24 cellular contexts compared by ENCODE assay signal in genomic region chr17:78166416-78166815, GRCh38. TPM values are rescaled to one million over a fixed set of nuclear protein-coding genes. Genes with fewer than 3 reads are reported as not detected.
DNase-seq lines count a peak whose midpoint lies in the region; ATAC-seq and TF ChIP-seq lines count a peak whose summit lies in the region.
"Had no signal": no experiment of that assay in that cellular context is flagged by ENCODE, and none has a peak within 500 bp of the region (broad histone marks: within the 10 kb centered on the region; RNA-seq: fewer than 3 reads in every experiment).

No MANE protein-coding gene starts in this region.

- intact Hi-C loops in left colon (cut with DNase I, micrococcal nuclease) (no loop called here), CD14-positive monocyte (cut with micrococcal nuclease) (no loop called here)

- no peak overlapping the region for H3K27ac Mint-ChIP-seq in CD14-positive monocyte
- H3K27ac Mint-ChIP-seq: T-cell had no signal

- peaks cover 0 to 4% (median 1%) of the 10 kb centered on the region in 3 donors for H3K27me3 Mint-ChIP-seq in CD14-positive monocyte (ENCODE audit: low read depth in 3 of 3)
- H3K27me3 Mint-ChIP-seq: T-cell had no signal

- no peak for TF ChIP-seq CTCF in CD14-positive monocyte (IDR thresholded peaks at IDR 0.05)

- peak; percentile 58 for DNase-seq in DMS53 (lab: John Stamatoyannopoulos, UW)
- DNase-seq in DMS53 treated with DMSO at 0.1 percent for 48 hours (lab: John Stamatoyannopoulos, UW; ENCODE audit: unreplicated experiment): no peak
- peak; percentile 33 for DNase-seq in NCI-H345 (lab: John Stamatoyannopoulos, UW)
- peak; percentile 46 to 71 for DNase-seq in left colon
- no peak for DNase-seq in SW480 (ENCODE audit: low spot score)
- no peak for DNase-seq in CD14-positive monocyte (ENCODE audit: low spot score)
- DNase-seq: activated CD4-positive, alpha-beta T cell treated with anti-CD3 and anti-CD28 coated beads, Interleukin-2, amount 50 U/mL, for 48 hours; activated naive CD4-positive, alpha-beta T cell treated with Interleukin-2 at 50 U/mL for 16 hours; activated T-cell treated with anti-CD3 and anti-CD28 coated beads for 4 hours; AML-193; amygdala; dermis blood vessel endothelial cell; heart right ventricle; left ventricle myocardium superior; NCI-H1694 treated with DMSO at 0.1 percent for 48 hours; NCI-H524; Right ventricle myocardium superior; stimulated activated CD4-positive, alpha-beta T cell treated with anti-CD3 and anti-CD28 coated beads, Interleukin-4, amount 100 ng/mL, for 1 hour; T-cell had no signal

- peak; percentile 6 for ATAC-seq in left colon
- ATAC-seq: heart right ventricle, left ventricle myocardium superior, T-cell had no signal

- peaks cover 7 to 13% of the 10 kb centered on the region in 2 donors for H3K36me3 Mint-ChIP-seq in CD14-positive monocyte
- H3K36me3 Mint-ChIP-seq: T-cell had no signal

- no peak overlapping the region for H3K4me3 Mint-ChIP-seq in CD14-positive monocyte

- no peaks in the 10 kb centered on the region for H3K9me3 Mint-ChIP-seq in CD14-positive monocyte
- H3K9me3 Mint-ChIP-seq: T-cell had no signal

- peaks cover 33% of the 10 kb centered on the region for H3K4me1 Mint-ChIP-seq in CD14-positive monocyte

RNA-seq across cellular contexts. Expression of gene SYNGR2, which starts 2.0 kb away (rescaled TPM):
- total RNA-seq in left colon: 100 to 1,000 TPM; 173 to 188 TPM
- 100 to 1,000 TPM; 350 to 402 TPM for polyA plus RNA-seq in CD14-positive monocyte

RNA-seq across cellular contexts. Expression of gene C17orf99, which starts 20.2 kb away (rescaled TPM):
- total RNA-seq in left colon: not detected
- polyA plus RNA-seq in CD14-positive monocyte: not detected
- total RNA-seq: cardiac muscle cell, dermis blood vessel endothelial cell, endothelial cell of umbilical vein, left ventricle myocardium superior, mononuclear cell, Right ventricle myocardium superior, smooth muscle cell had no signal
- polyA plus RNA-seq: cardiac muscle cell, endothelial cell of umbilical vein, heart right ventricle, urinary bladder had no signal

RNA-seq across cellular contexts. Expression of gene TK1, which starts 20.4 kb away (rescaled TPM):
- 10 to 100 TPM; 14.8 to 24.9 TPM for total RNA-seq in left colon
- polyA plus RNA-seq in CD14-positive monocyte: 1 to 10 TPM; 1.4 to 2.0 TPM

RNA-seq across cellular contexts. Expression of gene AFMID, which starts 20.7 kb away (rescaled TPM):
- 10 to 100 TPM; 26.7 to 33.2 TPM for total RNA-seq in left colon
- polyA plus RNA-seq in CD14-positive monocyte: 10 to 100 TPM in 1 of 2 donors, 1 to 10 TPM in 1; 7.1 to 14.2 TPM

RNA-seq across cellular contexts. Expression of gene TMC8, which starts 35.8 kb away (rescaled TPM):
- 1 to 10 TPM; 3.4 to 8.8 TPM for total RNA-seq in left colon
- polyA plus RNA-seq in CD14-positive monocyte: 10 to 100 TPM; 13.3 to 15.1 TPM

Comparison
In these comparisons a context has a peak if more than half of its experiments do, and no peak if none do; other contexts are left out.
1. DNase-seq: peak in DMS53 (single experiment), NCI-H345 (single experiment) and left colon (2 of 2); none in DMS53 treated with DMSO at 0.1 percent for 48 hours (single experiment), SW480 (single experiment) and CD14-positive monocyte (single experiment).